ENCODE assay signal across 8 cellular contexts in the genomic region with DNA sequence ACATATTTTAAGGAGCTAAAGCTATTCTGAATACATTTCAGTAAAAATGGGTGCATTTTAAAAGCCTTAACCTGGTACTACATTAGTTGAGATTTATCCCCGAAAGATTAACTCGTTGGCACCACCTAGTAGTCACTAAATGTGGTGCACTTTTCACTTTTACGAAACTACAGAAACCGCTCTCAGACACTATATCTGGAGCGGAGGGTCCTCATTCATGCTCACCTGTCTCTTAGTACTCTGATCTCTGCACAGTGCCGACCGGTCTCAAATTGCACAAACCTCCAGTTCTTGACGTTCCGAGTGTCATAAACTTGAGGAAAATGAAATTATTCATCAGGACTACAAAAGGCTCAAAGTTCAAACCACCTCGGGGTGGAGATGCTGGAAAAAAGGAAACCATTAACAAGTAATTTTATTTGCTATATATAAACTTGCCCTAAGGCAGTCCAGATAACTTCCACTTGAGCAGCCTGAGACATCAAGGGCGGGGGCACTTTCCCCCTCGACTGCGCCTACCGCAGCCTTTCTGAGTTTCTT.
DNase-seq lines count a peak whose midpoint lies in the region; ATAC-seq and TF ChIP-seq lines count a peak whose summit lies in the region.

No MANE protein-coding gene starts in this region.

- H3K36me3 ChIP-seq in iPS DF 6.9 (ENCODE audit: control insufficient read depth, insufficient read depth, low read length): no peaks in the 10 kb centered on the region

- H3K4me3 ChIP-seq in GM12875 (ENCODE audit: low read depth, low read length) (peak overlapping the region; percentile 91), astrocyte of the spinal cord (ENCODE audit: low read depth, low read length) (peak overlapping the region; percentile 88), iPS DF 6.9 (ENCODE audit: low read length) (peak overlapping the region; percentile 85), retinal pigment epithelial cell (ENCODE audit: low read length) (peak overlapping the region; percentile 98)

- ATAC-seq in GM21529 (IDR thresholded peaks at IDR 0.05; ENCODE audit: unreplicated experiment): no peak

- TF ChIP-seq CTCF in GM12875 (IDR thresholded peaks at IDR 0.05; ENCODE audit: borderline replicate concordance, insufficient read depth, low read depth, low read length) (peak; percentile 29; the same call in 1 of the 2 replicates), astrocyte of the spinal cord (IDR thresholded peaks at IDR 0.05; ENCODE audit: low read depth, low read length) (peak; percentile 61), retinal pigment epithelial cell (conservative IDR thresholded peaks at IDR 0.05; ENCODE audit: low read depth, low read length) (peak; percentile 58)

- in situ Hi-C loops in astrocyte of the spinal cord (cut with HindIII; ENCODE audit: low sequenced_read_pairs): no loop called here

- H3K4me1 ChIP-seq in iPS DF 6.9 (ENCODE audit: control insufficient read depth, insufficient read depth, low read length): no peaks in the 10 kb centered on the region

- DNase-seq in AML-193 (lab: John Stamatoyannopoulos, UW) (peak; percentile 50 to 71), HPDE6-E6E7 (ENCODE audit: extremely low spot score) (peak; percentile 42), OCI-M1 (lab: John Stamatoyannopoulos, UW) (peak; percentile 76), astrocyte of the spinal cord (ENCODE audit: low read depth, low spot score) (peak; percentile 68), iPS DF 6.9 (ENCODE audit: low read depth, low spot score) (peak; percentile 29), retinal pigment epithelial cell (ENCODE audit: low read depth) (no peak)

- H3K27me3 ChIP-seq in iPS DF 6.9 (ENCODE audit: control insufficient read depth, insufficient read depth, low read length): no peaks in the 10 kb centered on the region

- no peak overlapping the region for H3K27ac ChIP-seq in iPS DF 6.9 (ENCODE audit: low read length)

- H3K9me3 ChIP-seq in iPS DF 6.9 (ENCODE audit: control insufficient read depth, insufficient read depth, low read length): no peaks in the 10 kb centered on the region

- no CpG with 5 or more reads among the region's 14 CpGs for WGBS in iPS DF 6.9 (ENCODE audit: insufficient coverage, insufficient read length)
